Comparison of ENCODE assay signal across 8 cellular contexts in the genomic region with DNA sequence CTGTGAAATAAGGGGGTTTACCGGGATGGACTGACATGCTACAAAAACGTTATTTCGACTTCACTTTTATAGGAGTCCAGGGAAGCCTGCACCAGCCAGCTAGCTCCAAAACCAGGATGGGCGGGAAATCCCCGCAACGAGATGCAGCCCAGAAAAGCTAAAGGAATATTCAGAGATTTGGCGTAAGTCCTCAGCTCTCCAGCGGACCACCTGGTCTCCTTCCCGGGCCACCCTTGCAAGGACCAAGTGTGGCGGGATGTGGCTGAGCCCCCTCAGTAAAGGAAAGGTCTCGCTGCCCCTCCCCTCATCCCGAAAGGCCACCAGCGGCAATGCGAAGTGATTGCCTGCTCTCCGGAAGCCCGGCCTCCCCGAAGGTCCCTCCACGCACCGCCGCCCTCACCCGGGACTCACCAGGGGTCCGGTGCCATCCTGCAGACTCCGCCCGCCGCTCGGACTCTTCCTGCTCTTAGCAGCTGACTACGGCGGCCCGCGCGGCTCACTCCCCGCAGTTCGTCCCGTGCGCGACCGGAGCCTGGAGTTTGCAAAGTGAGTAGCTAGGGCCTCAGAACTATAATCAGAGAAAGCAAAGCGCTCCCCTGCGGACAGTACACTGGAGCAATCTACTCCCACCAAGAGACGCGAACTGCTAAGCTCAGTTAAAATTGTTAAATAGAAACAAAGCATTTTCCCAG. TPM values are rescaled to one million over a fixed set of nuclear protein-coding genes. Genes with fewer than 3 reads are reported as not detected.
DNase-seq lines count a peak whose midpoint lies in the region; ATAC-seq lines count a peak whose summit lies in the region.

A gene with protein sequence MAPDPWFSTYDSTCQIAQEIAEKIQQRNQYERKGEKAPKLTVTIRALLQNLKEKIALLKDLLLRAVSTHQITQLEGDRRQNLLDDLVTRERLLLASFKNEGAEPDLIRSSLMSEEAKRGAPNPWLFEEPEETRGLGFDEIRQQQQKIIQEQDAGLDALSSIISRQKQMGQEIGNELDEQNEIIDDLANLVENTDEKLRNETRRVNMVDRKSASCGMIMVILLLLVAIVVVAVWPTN (minus strand): TSS at position 440 of the 692 bp plus-strand sequence. CDS start 12 bp downstream, at position 428.

- POLR2A ChIA-PET in activated CD8-positive, alpha-beta memory T cell treated with anti-CD3 and anti-CD28 coated beads for 36 hours (lab: Charles Lee), result no interaction called here

- peak within 1 kb of the TSS; percentile 99 for H2AFZ ChIP-seq in mesenchymal stem cell (ENCODE audit: low read depth, low read length)

- H3K79me1 ChIP-seq in mesenchymal stem cell (replicated peaks; ENCODE audit: low read length, poor library complexity, severe bottlenecking), result peaks cover 9% of the 10 kb centered on the region

- H3K4ac ChIP-seq in mesenchymal stem cell (ENCODE audit: low read depth in 1 of 2, low read length in 2 of 2), result peak within 1 kb of the TSS in 1 of 2 experiments; percentile 0

- H3K23ac ChIP-seq in mesenchymal stem cell (ENCODE audit: low read length in 2 of 2), result peak within 1 kb of the TSS in 1 of 2 experiments; percentile 86

- peaks cover 0 to 5% of the 10 kb centered on the region in 2 experiments for H3K36me3 ChIP-seq in mesenchymal stem cell (ENCODE audit: control insufficient read depth in 1 of 2, insufficient read depth in 2 of 2, low read depth in 1 of 2, low read length in 2 of 2)

- peak within 1 kb of the TSS; percentile 99 for H3K4me3 Mint-ChIP-seq in effector memory CD8-positive, alpha-beta T cell

- H3K9me3 ChIP-seq in mesenchymal stem cell (ENCODE audit: control insufficient read depth, low read length), result no peaks in the 10 kb centered on the region

- peak within 1 kb of the TSS; percentile 94 for H4K8ac ChIP-seq in mesenchymal stem cell (ENCODE audit: low read length)

- H3K36me3 Mint-ChIP-seq in effector memory CD8-positive, alpha-beta T cell (ENCODE audit: insufficient read depth), result peaks cover 19% of the 10 kb centered on the region

- H2BK15ac ChIP-seq in mesenchymal stem cell (ENCODE audit: low read depth, poor library complexity, severe bottlenecking), result no peak within 1 kb of the TSS

- H3K9ac ChIP-seq in mesenchymal stem cell (ENCODE audit: low read length), result peak within 1 kb of the TSS; percentile 95

- peaks cover 9% of the 10 kb centered on the region for H3K4me1 ChIP-seq in mesenchymal stem cell (ENCODE audit: control insufficient read depth, insufficient read depth, low read depth, low read length)

- H2BK120ac ChIP-seq in mesenchymal stem cell (ENCODE audit: low read depth, low read length), result no peak within 1 kb of the TSS

- H3K18ac ChIP-seq in mesenchymal stem cell (ENCODE audit: low read depth in 1 of 2, low read length in 2 of 2), result peak within 1 kb of the TSS; percentile 64 to 88

- no peak within 1 kb of the TSS for H2AK5ac ChIP-seq in mesenchymal stem cell (ENCODE audit: low read length, severe bottlenecking)

- ATAC-seq in GM19035 (IDR thresholded peaks at IDR 0.05; ENCODE audit: unreplicated experiment) (peak; percentile 81), HG03432 (IDR thresholded peaks at IDR 0.05; ENCODE audit: unreplicated experiment) (peak; percentile 68)
- peak; percentile 78 for ATAC-seq in effector memory CD8-positive, alpha-beta T cell (replicated peaks)

- DNase-seq in AML-193 (lab: John Stamatoyannopoulos, UW) (peak; percentile 55 to 56), NOMO-1 treated with DMSO at 0.1 percent for 48 hours (lab: John Stamatoyannopoulos, UW; ENCODE audit: unreplicated experiment) (peak; percentile 88), mesenchymal stem cell (peak; percentile 93)
- DNase-seq in effector memory CD8-positive, alpha-beta T cell, result peak; percentile 63 to 66 (median 63)
- peak; percentile 64 for DNase-seq in stimulated activated CD8-positive, alpha-beta memory T cell treated with anti-CD3 and anti-CD28 coated beads, Interleukin-12 subunit alpha, Interleukin-12 subunit beta, amount 100 ng/mL, for 24 hours (ENCODE audit: extremely low read depth)

- H3K27ac Mint-ChIP-seq in effector memory CD8-positive, alpha-beta T cell, result peak within 1 kb of the TSS; percentile 94 to 99

- no peak within 1 kb of the TSS for H2BK5ac ChIP-seq in mesenchymal stem cell (ENCODE audit: low read depth, low read length, poor library complexity, severe bottlenecking)

- peak within 1 kb of the TSS in 1 of 2 experiments; percentile 19 for H3K14ac ChIP-seq in mesenchymal stem cell (ENCODE audit: low read length in 2 of 2)

- no peaks in the 10 kb centered on the region for H3K27me3 ChIP-seq in mesenchymal stem cell (ENCODE audit: control insufficient read depth in 1 of 2, insufficient read depth in 1 of 2, low read length in 2 of 2)

- WGBS in mesenchymal stem cell, result under 1% methylated on average over 41 of the region's 41 CpGs

- peak within 1 kb of the TSS; percentile 78 for H4K91ac ChIP-seq in mesenchymal stem cell (ENCODE audit: low read length)

- peaks cover 19 to 32% of the 10 kb centered on the region in 2 donors for H3K4me1 Mint-ChIP-seq in effector memory CD8-positive, alpha-beta T cell (ENCODE audit: low read depth in 2 of 2)

- H3K9me3 Mint-ChIP-seq in effector memory CD8-positive, alpha-beta T cell, result no peaks in the 10 kb centered on the region

- no peak within 1 kb of the TSS for H2BK12ac ChIP-seq in mesenchymal stem cell (ENCODE audit: low read length in 2 of 2)

- no peaks in the 10 kb centered on the region for H3K27me3 Mint-ChIP-seq in effector memory CD8-positive, alpha-beta T cell

- H3K4me3 ChIP-seq in mesenchymal stem cell (ENCODE audit: insufficient read depth in 1 of 2, low read depth in 1 of 2, low read length in 2 of 2), result peak within 1 kb of the TSS; percentile 79 to 99

- peak within 1 kb of the TSS; percentile 100 for H3K4me2 ChIP-seq in mesenchymal stem cell (ENCODE audit: low read length, poor library complexity, severe bottlenecking)

- CTCF ChIA-PET in activated CD8-positive, alpha-beta memory T cell treated with anti-CD3 and anti-CD28 coated beads for 36 hours (lab: Charles Lee), result interaction anchor here (0.5 to 1.9 kb wide), 3 partner anchors 14 to 193 kb away, joined by 3 to 7 read pairs (median 4); no protein-coding TSS in a partner anchor

- H3K27ac ChIP-seq in mesenchymal stem cell (ENCODE audit: low read length, poor library complexity, severe bottlenecking), result peak within 1 kb of the TSS; percentile 67

RNA-seq across cellular contexts. Expression of the gene that starts here (rescaled TPM):
- 10 to 100 TPM; 58.7 to 66.3 TPM for total RNA-seq in activated CD8-positive, alpha-beta memory T cell treated with anti-CD3 and anti-CD28 coated beads for 36 hours
- 77.9 TPM for polyA plus RNA-seq in mesenchymal stem cell (2013, experiment 1 of 2)
- polyA plus RNA-seq in mesenchymal stem cell (2013, experiment 2 of 2), result 83.5 TPM

Comparison
In these comparisons a context has a peak if more than half of its experiments do, and no peak if none do; other contexts are left out.
1. Peak in every context shown above with its lines: DNase-seq, ATAC-seq, H3K4me3 ChIP-seq and H3K27ac ChIP-seq.